In the genomic region with DNA sequence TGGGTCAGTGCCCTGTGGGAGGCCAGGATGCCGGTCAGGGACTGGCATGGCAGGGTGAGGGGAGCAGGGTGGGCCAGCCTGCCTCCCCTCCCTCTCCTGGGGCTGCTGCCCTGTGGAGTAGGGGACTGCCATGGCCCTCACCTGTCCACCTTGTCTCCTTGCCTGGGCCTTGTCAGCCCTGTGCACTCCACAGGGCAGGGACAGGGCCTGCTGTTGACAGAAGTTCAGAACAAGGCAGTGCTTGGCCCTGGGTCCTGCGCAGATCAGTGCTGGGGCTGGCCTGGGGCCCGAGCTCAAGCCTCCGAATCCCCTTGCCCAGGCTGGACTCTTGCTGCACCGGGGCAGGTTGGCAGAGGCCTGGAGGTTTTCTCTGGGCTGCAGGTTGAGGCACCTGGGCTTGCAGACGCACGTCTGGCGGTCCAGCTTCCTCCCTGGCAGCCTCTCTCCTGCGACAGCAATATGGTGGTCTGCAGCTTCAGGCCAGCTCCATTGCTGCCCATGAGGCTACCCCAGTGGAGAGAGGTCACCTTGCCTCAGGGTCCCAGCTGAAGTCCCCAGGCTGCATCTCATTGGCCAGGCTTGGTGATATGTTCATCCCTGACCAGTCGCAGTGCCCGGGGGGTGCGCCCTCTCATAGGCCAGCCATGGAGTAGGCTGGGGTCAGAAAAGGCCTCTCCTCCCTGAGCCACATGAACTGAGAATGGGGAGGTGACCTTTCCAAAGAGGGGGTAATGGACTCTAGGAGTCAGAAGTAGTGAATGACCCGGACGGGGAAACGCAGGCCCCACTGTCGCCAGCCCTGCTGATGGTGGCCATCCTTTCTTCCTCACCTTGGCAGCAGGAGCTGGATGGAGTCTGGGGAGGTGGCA, we compare ENCODE assay signal across 14 cellular contexts. TPM values are rescaled to one million over a fixed set of nuclear protein-coding genes. Genes with fewer than 3 reads are reported as not detected.
DNase-seq lines count a peak whose midpoint lies in the region; ATAC-seq and TF ChIP-seq lines count a peak whose summit lies in the region.
"Had no signal": no experiment of that assay in that cellular context is flagged by ENCODE, and none has a peak within 500 bp of the region (broad histone marks: within the 10 kb centered on the region; RNA-seq: fewer than 3 reads in every experiment).

No MANE protein-coding gene starts in this region.

- TF ChIP-seq CTCF in right atrium auricular region (IDR thresholded peaks at IDR 0.05): no peak

- intact Hi-C loops in activated CD4-positive, alpha-beta T cell treated with anti-CD3 and anti-CD28 coated beads, Interleukin-2, amount 10 ng/mL, durations not matched to agents 24 days and 14 days (cut with micrococcal nuclease): no loop called here

- peaks cover 0 to 32% of the 10 kb centered on the region in 2 donors for H3K4me1 ChIP-seq in right atrium auricular region

- no peaks in the 10 kb centered on the region for H3K36me3 Mint-ChIP-seq in activated CD4-positive, alpha-beta T cell treated with anti-CD3 and anti-CD28 coated beads, Interleukin-2, amount 10 ng/mL, durations not matched to agents 24 days and 14 days (ENCODE audit: low read depth)
- H3K36me3 Mint-ChIP-seq in stimulated activated naive B cell treated with anti-CD40 and anti-IgM and Interleukin-4, amounts not matched to agents 10 μg/mL and 1 μg/mL and 100 μg/mL, for 72 hours: no peaks in the 10 kb centered on the region

- no peak for DNase-seq in activated CD4-positive, alpha-beta T cell treated with anti-CD3 and anti-CD28 coated beads, Interleukin-2, amount 10 ng/mL, durations not matched to agents 24 days and 14 days
- no peak for DNase-seq in activated CD4-positive, alpha-beta T cell treated with anti-CD3 and anti-CD28 coated beads, Interleukin-2, amount 50 U/mL, for 1 hour
- peak; percentile 23 for DNase-seq in RPMI8226
- DNase-seq in epithelial cell of prostate (ENCODE audit: low read depth, low spot score): no peak
- no peak for DNase-seq in stimulated activated naive B cell treated with anti-CD40 and anti-IgM and Interleukin-4, amounts not matched to agents 10 μg/mL and 1 μg/mL and 100 μg/mL, for 72 hours
- no peak for DNase-seq in T1000 (lab: John Stamatoyannopoulos, UW)
- DNase-seq in right atrium auricular region (ENCODE audit: low spot score): no peak
- DNase-seq: amniotic stem cell, HFFc6, NCI-H187 treated with DMSO at 0.1 percent for 48 hours, NCI-H510A, SK-N-SH had no signal

- H3K4me3 ChIP-seq in right atrium auricular region: no peak overlapping the region
- H3K4me3 ChIP-seq: heart left ventricle had no signal

- peak overlapping the region; percentile 82 for H3K27ac Mint-ChIP-seq in activated CD4-positive, alpha-beta T cell treated with anti-CD3 and anti-CD28 coated beads, Interleukin-2, amount 10 ng/mL, durations not matched to agents 24 days and 14 days
- peak overlapping the region; percentile 20 for H3K27ac Mint-ChIP-seq in stimulated activated naive B cell treated with anti-CD40 and anti-IgM and Interleukin-4, amounts not matched to agents 10 μg/mL and 1 μg/mL and 100 μg/mL, for 72 hours
- H3K27ac Mint-ChIP-seq: HFFc6 had no signal

- H3K9me3 ChIP-seq in right atrium auricular region: no peaks in the 10 kb centered on the region
- H3K9me3 ChIP-seq: heart left ventricle, SK-N-SH had no signal

- no peaks in the 10 kb centered on the region for H3K9me3 Mint-ChIP-seq in activated CD4-positive, alpha-beta T cell treated with anti-CD3 and anti-CD28 coated beads, Interleukin-2, amount 10 ng/mL, durations not matched to agents 24 days and 14 days
- H3K9me3 Mint-ChIP-seq in stimulated activated naive B cell treated with anti-CD40 and anti-IgM and Interleukin-4, amounts not matched to agents 10 μg/mL and 1 μg/mL and 100 μg/mL, for 72 hours: no peaks in the 10 kb centered on the region
- H3K9me3 Mint-ChIP-seq: HFFc6 had no signal

- H3K27ac ChIP-seq in epithelial cell of prostate (peak overlapping the region; percentile 14), right atrium auricular region (no peak overlapping the region)
- H3K27ac ChIP-seq: heart left ventricle had no signal

- peaks cover 7% of the 10 kb centered on the region for H3K4me1 Mint-ChIP-seq in activated CD4-positive, alpha-beta T cell treated with anti-CD3 and anti-CD28 coated beads, Interleukin-2, amount 10 ng/mL, durations not matched to agents 24 days and 14 days
- H3K4me1 Mint-ChIP-seq in stimulated activated naive B cell treated with anti-CD40 and anti-IgM and Interleukin-4, amounts not matched to agents 10 μg/mL and 1 μg/mL and 100 μg/mL, for 72 hours: peaks cover 6 to 22% of the 10 kb centered on the region in 2 donors

- no peaks in the 10 kb centered on the region for H3K36me3 ChIP-seq in right atrium auricular region
- H3K36me3 ChIP-seq: heart left ventricle had no signal

- H3K27me3 ChIP-seq in right atrium auricular region: no peaks in the 10 kb centered on the region
- H3K27me3 ChIP-seq: heart left ventricle had no signal

- peak; percentile 17 to 24 for ATAC-seq in stimulated activated naive B cell treated with anti-CD40 and anti-IgM and Interleukin-4, amounts not matched to agents 10 μg/mL and 1 μg/mL and 100 μg/mL, for 72 hours (replicated peaks)
- ATAC-seq in HG03159 (IDR thresholded peaks at IDR 0.05; ENCODE audit: unreplicated experiment): no peak
- ATAC-seq: heart left ventricle had no signal

- peaks cover 5% of the 10 kb centered on the region for H3K27me3 Mint-ChIP-seq in activated CD4-positive, alpha-beta T cell treated with anti-CD3 and anti-CD28 coated beads, Interleukin-2, amount 10 ng/mL, durations not matched to agents 24 days and 14 days
- peaks cover 13% of the 10 kb centered on the region in 2 donors for H3K27me3 Mint-ChIP-seq in stimulated activated naive B cell treated with anti-CD40 and anti-IgM and Interleukin-4, amounts not matched to agents 10 μg/mL and 1 μg/mL and 100 μg/mL, for 72 hours

- no peak overlapping the region for H3K4me3 Mint-ChIP-seq in activated CD4-positive, alpha-beta T cell treated with anti-CD3 and anti-CD28 coated beads, Interleukin-2, amount 10 ng/mL, durations not matched to agents 24 days and 14 days
- no peak overlapping the region for H3K4me3 Mint-ChIP-seq in stimulated activated naive B cell treated with anti-CD40 and anti-IgM and Interleukin-4, amounts not matched to agents 10 μg/mL and 1 μg/mL and 100 μg/mL, for 72 hours
- H3K4me3 Mint-ChIP-seq: HFFc6 had no signal

RNA-seq across cellular contexts. Expression of gene CHKA, which starts 21.5 kb away (rescaled TPM):
- total RNA-seq in activated CD4-positive, alpha-beta T cell treated with anti-CD3 and anti-CD28 coated beads, Interleukin-2, amount 10 ng/mL, durations not matched to agents 24 days and 14 days: 15.1 TPM in 2 replicates
- total RNA-seq in right atrium auricular region: 10 to 100 TPM in 1 of 2 donors, 1 to 10 TPM in 1; 6.1 to 10.3 TPM
